In the genomic region with DNA sequence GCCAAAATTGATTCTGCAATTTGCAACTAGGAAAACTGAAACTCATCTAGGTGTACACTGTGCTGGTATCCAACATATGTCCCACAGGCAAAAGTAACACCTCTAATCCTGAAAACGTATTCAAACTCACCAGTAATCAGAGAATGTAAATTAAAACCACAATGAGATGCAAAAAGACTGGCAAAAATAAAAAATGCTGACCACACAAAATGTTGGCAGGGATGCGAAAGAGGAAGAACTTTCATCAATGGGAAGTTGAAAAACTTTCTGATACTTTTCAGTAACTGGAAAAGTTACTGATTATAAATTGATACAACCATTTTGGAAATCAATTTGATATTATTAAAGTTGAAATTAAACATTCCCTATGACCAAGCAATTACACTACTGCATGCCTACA, we compare ENCODE assay signal across 28 cellular contexts. TPM values are rescaled to one million over a fixed set of nuclear protein-coding genes. Genes with fewer than 3 reads are reported as not detected.
DNase-seq lines count a peak whose midpoint lies in the region; ATAC-seq, FAIRE-seq and TF ChIP-seq lines count a peak whose summit lies in the region.
"Had no signal": no experiment of that assay in that cellular context is flagged by ENCODE, and none has a peak within 500 bp of the region (broad histone marks: within the 10 kb centered on the region; RNA-seq: fewer than 3 reads in every experiment).

No MANE protein-coding gene starts in this region.

- no peak overlapping the region for H3K4me3 ChIP-seq in HepG2 (replicated peaks in 1 of 3; ENCODE audit: insufficient read depth in 1 of 3, low read depth in 2 of 3, low read length in 3 of 3)
- no peak overlapping the region for H3K4me3 ChIP-seq in right lobe of liver
- no peak overlapping the region; the same call in 1 of the 2 replicates for H3K4me3 ChIP-seq in Karpas-422 (ENCODE audit: low read length)
- H3K4me3 ChIP-seq in tibial nerve: no peak overlapping the region
- H3K4me3 ChIP-seq: BLaER1 treated with 17β-estradiol and CSF1 and Interleukin-3, amounts not matched to agents 10 nM and 100 nM; GM23248 had no signal

- H3K9me3 ChIP-seq in HepG2 (ENCODE audit: low read length): no peaks in the 10 kb centered on the region
- H3K9me3 ChIP-seq in right lobe of liver: no peaks in the 10 kb centered on the region
- H3K9me3 ChIP-seq in Karpas-422 (ENCODE audit: low read length): no peaks in the 10 kb centered on the region
- no peaks in the 10 kb centered on the region for H3K9me3 ChIP-seq in tibial nerve
- H3K9me3 ChIP-seq: BE2C; BLaER1 treated with 17β-estradiol and CSF1 and Interleukin-3, amounts not matched to agents 10 nM and 100 nM had no signal

- no peak for ATAC-seq in HepG2
- ATAC-seq in right lobe of liver: no peak
- no peak for ATAC-seq in GM21619 (IDR thresholded peaks at IDR 0.05; ENCODE audit: unreplicated experiment)

- 100% methylated on average over 2 of the region's 2 CpGs for WGBS in HepG2 (ENCODE audit: low lambda C conversion rate)
- 50% methylated on average over 2 of the region's 2 CpGs for WGBS in right lobe of liver (ENCODE audit: insufficient coverage, low coverage, low lambda C conversion rate, missing lambda C conversion rate)
- 78 to 85% methylated on average over 2 of the region's 2 CpGs for WGBS in tibial nerve, 2 donors

- no peak for FAIRE-seq in HepG2 (lab: Jason Lieb, UNC)
- FAIRE-seq: A204.1, GM12891, GM18507 had no signal

- H4K20me1 ChIP-seq in HepG2 (ENCODE audit: insufficient read depth, low read length) (no peaks in the 10 kb centered on the region), Karpas-422 (ENCODE audit: insufficient read depth, low read depth, low read length) (no peaks in the 10 kb centered on the region)

- no TSS peak for BruUV-seq in HepG2 (replicated peaks; lab: Mats Ljungman, UMichigan)

- H3K9ac ChIP-seq in HepG2 (ENCODE audit: insufficient read depth, low read depth, low read length): no peak overlapping the region
- H3K9ac ChIP-seq in Karpas-422 (ENCODE audit: low read length): no peak overlapping the region
- H3K9ac ChIP-seq: BLaER1 treated with 17β-estradiol and CSF1 and Interleukin-3, amounts not matched to agents 10 nM and 100 nM; GM23248 had no signal

- H3K27me3 ChIP-seq in HepG2 (ENCODE audit: control insufficient read depth in 1 of 2, insufficient read depth in 2 of 2, low read length in 2 of 2): no peaks in the 10 kb centered on the region
- no peaks in the 10 kb centered on the region for H3K27me3 ChIP-seq in right lobe of liver
- no peaks in the 10 kb centered on the region for H3K27me3 ChIP-seq in Karpas-422 (ENCODE audit: low read length)
- no peaks in the 10 kb centered on the region for H3K27me3 ChIP-seq in tibial nerve
- H3K27me3 ChIP-seq: BE2C; BLaER1 treated with 17β-estradiol and CSF1 and Interleukin-3, amounts not matched to agents 10 nM and 100 nM had no signal

- no peak for TF ChIP-seq POLR2A in HepG2 (IDR thresholded peaks at IDR 0.05; ENCODE audit: insufficient read depth in 1 of 2, low read depth in 2 of 2, low read length in 2 of 2)
- TF ChIP-seq POLR2A in right lobe of liver (IDR thresholded peaks at IDR 0.05): no peak
- TF ChIP-seq POLR2A in tibial nerve (IDR thresholded peaks at IDR 0.05): no peak

- no peak for TF ChIP-seq CTCF in HepG2 (CRISPR knock-in tag; IDR thresholded peaks at IDR 0.05)
- no peak for TF ChIP-seq CTCF in right lobe of liver (IDR thresholded peaks at IDR 0.05)
- TF ChIP-seq CTCF in tibial nerve (IDR thresholded peaks at IDR 0.05): no peak

- DNase-seq in HepG2 (ENCODE audit: low spot score): no peak
- no peak for DNase-seq in right lobe of liver
- DNase-seq in Karpas-422: no peak
- peak; percentile 40 for DNase-seq in astrocyte of the hippocampus (ENCODE audit: low read depth, low spot score)
- DNase-seq in NCI-H1436 treated with DMSO at 0.1 percent for 48 hours (lab: John Stamatoyannopoulos, UW): no peak
- DNase-seq in tibial nerve (ENCODE audit: low spot score in 2 of 2): no peak
- no peak for DNase-seq in nucleus accumbens (lab: John Stamatoyannopoulos, UW)
- DNase-seq: ACHN; AML-193; BE2C; Calu3; CD4-positive, alpha-beta memory T cell; COR-L47; DMS53; DMS79 treated with DMSO at 0.1 percent for 48 hours; GF-D8; GM23248; H7; HCEC 1CT had no signal

- H3K79me2 ChIP-seq in HepG2 (ENCODE audit: insufficient read depth, low read length) (no peaks in the 10 kb centered on the region), Karpas-422 (ENCODE audit: low read length) (peaks cover 59% of the 10 kb centered on the region)

- H3K9me2 ChIP-seq in Karpas-422 (replicated peaks; ENCODE audit: insufficient read depth, low read length): no peaks in the 10 kb centered on the region

- TF ChIP-seq EP300 in HepG2 (IDR thresholded peaks at IDR 0.05; ENCODE audit: low read depth in 2 of 2, low read length in 2 of 2) (no peak), HepG2 (CRISPR knock-in tag; IDR thresholded peaks at IDR 0.05; ENCODE audit: borderline replicate concordance) (no peak), tibial nerve (IDR thresholded peaks at IDR 0.05) (no peak)

- H2AFZ ChIP-seq in HepG2 (ENCODE audit: low read length): no peak overlapping the region
- H2AFZ ChIP-seq in Karpas-422 (ENCODE audit: low read length): no peak overlapping the region
- H2AFZ ChIP-seq: GM23248 had no signal

- intact Hi-C loops in HepG2 (cut with micrococcal nuclease; ENCODE audit: unreplicated experiment): loop anchor here (5.0 kb wide), 1 partner anchor 39 kb away; no protein-coding TSS in a partner anchor
- intact Hi-C loops in right lobe of liver (cut with DNase I): no loop called here

- no peaks in the 10 kb centered on the region for H3K4me1 ChIP-seq in HepG2 (ENCODE audit: insufficient read depth, low read length)
- H3K4me1 ChIP-seq in right lobe of liver: no peaks in the 10 kb centered on the region
- peaks cover 32% of the 10 kb centered on the region for H3K4me1 ChIP-seq in Karpas-422 (ENCODE audit: low read length)
- no peaks in the 10 kb centered on the region for H3K4me1 ChIP-seq in tibial nerve
- H3K4me1 ChIP-seq: BE2C had no signal

- H3K4me2 ChIP-seq in HepG2 (ENCODE audit: low read depth, low read length) (no peak overlapping the region), Karpas-422 (ENCODE audit: low read depth, low read length, poor library complexity, severe bottlenecking) (peak overlapping the region; percentile 16)

- H3K36me3 ChIP-seq in HepG2 (replicated peaks in 1 of 2; ENCODE audit: control insufficient read depth in 1 of 2, insufficient read depth in 2 of 2, low read length in 2 of 2) (peaks cover 8 to 34% of the 10 kb centered on the region in 2 experiments), right lobe of liver (peaks cover 0 to 3% (median 0%) of the 10 kb centered on the region in 4 donors), Karpas-422 (ENCODE audit: insufficient read depth, low read length) (peaks cover 71% of the 10 kb centered on the region), tibial nerve (peaks cover 0 to 21% (median 0%) of the 10 kb centered on the region in 3 donors)
- H3K36me3 ChIP-seq: BE2C had no signal

- in situ Hi-C loops in HepG2 (cut with HindIII; ENCODE audit: extremely low pct_ligation_motif_present, low pct_unique_long_range_greater_than_20kb): no loop called here

- CTCF ChIA-PET in HepG2 (lab: Yijun Ruan, JAX; ENCODE audit: low intra/inter-chr PET ratio, low total read pairs): no interaction called here

- TF ChIP-seq RAD21 in HepG2 (CRISPR knock-in tag; IDR thresholded peaks at IDR 0.05): no peak

- POLR2A ChIA-PET in HepG2 (lab: Yijun Ruan, JAX): no interaction called here

- H3K27ac ChIP-seq in HepG2 (ENCODE audit: extremely low read length, insufficient read depth, low read length) (no peak overlapping the region), right lobe of liver (no peak overlapping the region), Karpas-422 (ENCODE audit: low read length) (peak overlapping the region; percentile 45; the same call in 1 of the 2 replicates), tibial nerve (no peak overlapping the region)
- H3K27ac ChIP-seq: 22Rv1, GM23248 had no signal

RNA-seq across cellular contexts. Expression of a gene that starts 20.1 kb away (rescaled TPM):
- 0.11 and 0.84 TPM in 2 replicates for total RNA-seq in HepG2 (2016; rRNA removed; fragmentation: Illumina TruSeq; extraction: Trizol)
- 0.53 and 0.61 TPM in 2 replicates for total RNA-seq in HepG2 (2016; cell fraction: cytosol; rRNA removed; fragmentation: Illumina TruSeq; extraction: Trizol; ENCODE audit: low read depth)
- 0.43 and 0.76 TPM in 2 replicates for total RNA-seq in HepG2 (2016; cell fraction: insoluble cytoplasmic fraction; rRNA removed; fragmentation: Illumina TruSeq; extraction: Trizol)
- 0.37 and 0.48 TPM in 2 replicates for total RNA-seq in HepG2 (2016; cell fraction: membrane; rRNA removed; fragmentation: Illumina TruSeq; extraction: Trizol)
- 0.81 and 1.3 TPM in 2 replicates for total RNA-seq in HepG2 (2016; cell fraction: nucleus; rRNA removed; fragmentation: Illumina TruSeq; extraction: Trizol)
- 1.2 TPM in 2 replicates for polyA plus RNA-seq in HepG2 (2011; rRNA removed)
- polyA plus RNA-seq in HepG2 (2011; cell fraction: cytosol; rRNA removed): 0.36 and 0.76 TPM in 2 replicates
- polyA plus RNA-seq in HepG2 (2011; cell fraction: nucleus; rRNA removed): 1.3 and 2.2 TPM in 2 replicates
- polyA plus RNA-seq in HepG2 (2012): 0.55 and 0.56 TPM in 2 replicates
- 0.08 TPM in 1 of 2 replicates, not detected in the other for polyA plus RNA-seq in HepG2 (2016; cell fraction: cytosol; fragmentation: Illumina TruSeq; extraction: Trizol; ENCODE audit: low read depth)
- polyA plus RNA-seq in HepG2 (2016; cell fraction: insoluble cytoplasmic fraction; fragmentation: Illumina TruSeq; extraction: Trizol; ENCODE audit: low read depth): 0.29 and 0.43 TPM in 2 replicates
- 0.06 TPM in 1 of 2 replicates, not detected in the other for polyA plus RNA-seq in HepG2 (2016; cell fraction: membrane; fragmentation: Illumina TruSeq; extraction: Trizol; ENCODE audit: low read depth)
- polyA plus RNA-seq in HepG2 (2016; cell fraction: nucleus; fragmentation: Illumina TruSeq; extraction: Trizol; ENCODE audit: insufficient read depth, low read depth): 0.67 and 1.0 TPM in 2 replicates
- 0.92 and 2.5 TPM in 2 replicates for polyA minus RNA-seq in HepG2 (2011; rRNA and poly(A)+ RNA removed; ENCODE audit: low replicate concordance)
- 0.26 and 0.40 TPM in 2 replicates for polyA minus RNA-seq in HepG2 (2011; cell fraction: cytosol; rRNA and poly(A)+ RNA removed)
- 2.4 and 2.6 TPM in 2 replicates for polyA minus RNA-seq in HepG2 (2011; cell fraction: nucleus; rRNA and poly(A)+ RNA removed)
- total RNA-seq in right lobe of liver: under 1 TPM in 5 of 6 experiments, not detected in 1; 0.12 to 0.44 (median 0.16) TPM
- 1.9 and 2.8 TPM in 2 replicates for total RNA-seq in Karpas-422 (2014; rRNA removed; shearing (Covaris generic); ENCODE audit: low replicate concordance)
- total RNA-seq in tibial nerve: under 1 TPM in 2 of 4 donors, not detected in 2; 0.22 to 0.42 TPM
- total RNA-seq: Daoy, G401 had no signal
- polyA plus RNA-seq: CD14-positive monocyte had no signal

RNA-seq across cellular contexts. Expression of a gene that starts 56.4 kb away (rescaled TPM):
- total RNA-seq in HepG2 (2016; rRNA removed; fragmentation: Illumina TruSeq; extraction: Trizol) (18.6 and 22.6 TPM in 2 replicates), right lobe of liver (10 to 100 TPM in 2 of 6 experiments, 1 to 10 TPM in 4; 4.9 to 11.0 (median 7.9) TPM), tibial nerve (10 to 100 TPM; 12.2 to 18.0 (median 15.6) TPM)
- 10.5 and 12.7 TPM in 2 replicates for total RNA-seq in HepG2 (2016; cell fraction: cytosol; rRNA removed; fragmentation: Illumina TruSeq; extraction: Trizol; ENCODE audit: low read depth)
- 21.5 and 21.9 TPM in 2 replicates for total RNA-seq in HepG2 (2016; cell fraction: insoluble cytoplasmic fraction; rRNA removed; fragmentation: Illumina TruSeq; extraction: Trizol)
- total RNA-seq in HepG2 (2016; cell fraction: membrane; rRNA removed; fragmentation: Illumina TruSeq; extraction: Trizol): 11.1 and 13.0 TPM in 2 replicates
- total RNA-seq in HepG2 (2016; cell fraction: nucleus; rRNA removed; fragmentation: Illumina TruSeq; extraction: Trizol): 38.2 and 38.6 TPM in 2 replicates
- 11.5 and 12.0 TPM in 2 replicates for polyA plus RNA-seq in HepG2 (2011; rRNA removed)
- 5.5 and 7.4 TPM in 2 replicates for polyA plus RNA-seq in HepG2 (2011; cell fraction: cytosol; rRNA removed)
- polyA plus RNA-seq in HepG2 (2011; cell fraction: nucleus; rRNA removed): 22.5 and 23.4 TPM in 2 replicates
- 8.7 and 9.1 TPM in 2 replicates for polyA plus RNA-seq in HepG2 (2012)
- 1.2 and 1.5 TPM in 2 replicates for polyA plus RNA-seq in HepG2 (2016; cell fraction: cytosol; fragmentation: Illumina TruSeq; extraction: Trizol; ENCODE audit: low read depth)
- 17.3 and 18.1 TPM in 2 replicates for polyA plus RNA-seq in HepG2 (2016; cell fraction: insoluble cytoplasmic fraction; fragmentation: Illumina TruSeq; extraction: Trizol; ENCODE audit: low read depth)
- polyA plus RNA-seq in HepG2 (2016; cell fraction: membrane; fragmentation: Illumina TruSeq; extraction: Trizol; ENCODE audit: low read depth): 2.8 and 2.9 TPM in 2 replicates
- polyA plus RNA-seq in HepG2 (2016; cell fraction: nucleus; fragmentation: Illumina TruSeq; extraction: Trizol; ENCODE audit: insufficient read depth, low read depth): 34.3 and 36.7 TPM in 2 replicates
- polyA minus RNA-seq in HepG2 (2011; rRNA and poly(A)+ RNA removed; ENCODE audit: low replicate concordance): 23.7 and 24.6 TPM in 2 replicates
- 14.9 and 17.5 TPM in 2 replicates for polyA minus RNA-seq in HepG2 (2011; cell fraction: cytosol; rRNA and poly(A)+ RNA removed)
- polyA minus RNA-seq in HepG2 (2011; cell fraction: nucleus; rRNA and poly(A)+ RNA removed): 87.3 and 107 TPM in 2 replicates
- 30.7 and 41.1 TPM in 2 replicates for total RNA-seq in Karpas-422 (2014; rRNA removed; shearing (Covaris generic); ENCODE audit: low replicate concordance)
